23 cellular contexts compared by ENCODE assay signal in genomic region chr17:14124854-14125253, GRCh38.
"Had no signal": no experiment of that assay in that cellular context is flagged by ENCODE, and none has a peak within 500 bp of the region (broad histone marks: within the 10 kb centered on the region; RNA-seq: fewer than 3 reads in every experiment).

No MANE protein-coding gene starts in this region.

- H3K4me1 ChIP-seq: breast epithelium, uterus had no signal

- H3K27ac Mint-ChIP-seq: activated CD4-positive, alpha-beta memory T cell treated with anti-CD3 and anti-CD28 coated beads, Interleukin-2, amount 10 ng/mL, durations not matched to agents 7 days and 5 days; activated T-helper 2 cell treated with anti-CD3 and anti-CD28 coated beads, Interferon-gamma antibody, Interleukin-2, Interleukin-4, amounts not matched to agents 10 μg/mL and 5 μg/mL and 100 μg/mL, durations not matched to agents 14 hours and 24 hours and 36 hours; dendritic cell treated with granulocyte-macrophage colony-stimulating factor and Interleukin-4, amounts not matched to agents 40 ng/mL and 50 ng/mL, for 4 days; stimulated activated effector memory CD8-positive, alpha-beta T cell treated with anti-CD3 and anti-CD28 coated beads, Interleukin-12 subunit alpha, Interleukin-12 subunit beta, amount 100 ng/mL, for 72 hours; stimulated activated naive CD8-positive, alpha-beta T cell treated with anti-CD3 and anti-CD28 coated beads, Interleukin-15, Interleukin-2, amounts not matched to agents 100 ng/mL and 50 ng/mL, for 24 hours had no signal

- ATAC-seq: activated T-cell treated with anti-CD3 and anti-CD28 coated beads, Interleukin-2, amount 50 U/mL, for 4 hours; left ventricle myocardium superior; sciatic nerve; stimulated activated effector memory CD8-positive, alpha-beta T cell treated with anti-CD3 and anti-CD28 coated beads, Interleukin-12 subunit alpha, Interleukin-12 subunit beta, amount 100 ng/mL, for 72 hours had no signal

- H3K9me3 ChIP-seq: breast epithelium, thoracic aorta, uterus had no signal

- DNase-seq: activated CD4-positive, alpha-beta memory T cell treated with anti-CD3 and anti-CD28 coated beads, Interleukin-2, amount 10 ng/mL, durations not matched to agents 7 days and 5 days; activated CD4-positive, alpha-beta T cell treated with anti-CD3 and anti-CD28 coated beads for 4 hours; activated CD4-positive, CD25-positive, alpha-beta regulatory T cell; activated CD8-positive, alpha-beta memory T cell treated with anti-CD3 and anti-CD28 coated beads, Interleukin-2, amount 50 U/mL, for 48 hours; activated naive CD4-positive, alpha-beta T cell treated with Interleukin-2 at 50 U/mL for 16 hours; activated T-cell treated with anti-CD3 and anti-CD28 coated beads, Interleukin-2, amount 50 U/mL, for 4 hours; amniotic stem cell; effector CD8-positive, alpha-beta T cell; glutamatergic neuron; left ventricle myocardium superior; stimulated activated CD4-positive, alpha-beta T cell treated with anti-CD3 and anti-CD28 coated beads, Interleukin-4, amount 100 ng/mL, for 24 hours; trophoblast cell; uterus had no signal

- H3K27me3 Mint-ChIP-seq: activated CD4-positive, alpha-beta memory T cell treated with anti-CD3 and anti-CD28 coated beads, Interleukin-2, amount 10 ng/mL, durations not matched to agents 7 days and 5 days; central memory CD8-positive, alpha-beta T cell; dendritic cell treated with granulocyte-macrophage colony-stimulating factor and Interleukin-4, amounts not matched to agents 40 ng/mL and 50 ng/mL, for 4 days; stimulated activated naive CD8-positive, alpha-beta T cell treated with anti-CD3 and anti-CD28 coated beads, Interleukin-15, Interleukin-2, amounts not matched to agents 100 ng/mL and 50 ng/mL, for 24 hours had no signal

- H3K36me3 ChIP-seq: breast epithelium, thoracic aorta, uterus had no signal

- H3K27ac ChIP-seq: breast epithelium, thoracic aorta, uterus had no signal

- H3K4me3 ChIP-seq: breast epithelium, skin epidermis, thoracic aorta, uterus had no signal

- H3K4me3 Mint-ChIP-seq: activated CD4-positive, alpha-beta memory T cell treated with anti-CD3 and anti-CD28 coated beads, Interleukin-2, amount 10 ng/mL, durations not matched to agents 7 days and 5 days; activated T-cell treated with anti-CD3 and anti-CD28 coated beads, Interleukin-2, amount 50 U/mL, for 4 hours; central memory CD8-positive, alpha-beta T cell; dendritic cell treated with granulocyte-macrophage colony-stimulating factor and Interleukin-4, amounts not matched to agents 40 ng/mL and 50 ng/mL, for 4 days; nephron; stimulated activated effector memory CD8-positive, alpha-beta T cell treated with anti-CD3 and anti-CD28 coated beads, Interleukin-12 subunit alpha, Interleukin-12 subunit beta, amount 100 ng/mL, for 72 hours; stimulated activated naive CD8-positive, alpha-beta T cell treated with anti-CD3 and anti-CD28 coated beads, Interleukin-15, Interleukin-2, amounts not matched to agents 100 ng/mL and 50 ng/mL, for 24 hours had no signal

- H3K27me3 ChIP-seq: breast epithelium, uterus had no signal

- H3K36me3 Mint-ChIP-seq: stimulated activated effector memory CD8-positive, alpha-beta T cell treated with anti-CD3 and anti-CD28 coated beads, Interleukin-12 subunit alpha, Interleukin-12 subunit beta, amount 100 ng/mL, for 72 hours had no signal

- H3K9me3 Mint-ChIP-seq: activated T-cell treated with anti-CD3 and anti-CD28 coated beads, Interleukin-2, amount 50 U/mL, for 4 hours; central memory CD8-positive, alpha-beta T cell; dendritic cell treated with granulocyte-macrophage colony-stimulating factor and Interleukin-4, amounts not matched to agents 40 ng/mL and 50 ng/mL, for 4 days; nephron had no signal
